Comparison of ENCODE assay signal across 8 cellular contexts in the genomic region with DNA sequence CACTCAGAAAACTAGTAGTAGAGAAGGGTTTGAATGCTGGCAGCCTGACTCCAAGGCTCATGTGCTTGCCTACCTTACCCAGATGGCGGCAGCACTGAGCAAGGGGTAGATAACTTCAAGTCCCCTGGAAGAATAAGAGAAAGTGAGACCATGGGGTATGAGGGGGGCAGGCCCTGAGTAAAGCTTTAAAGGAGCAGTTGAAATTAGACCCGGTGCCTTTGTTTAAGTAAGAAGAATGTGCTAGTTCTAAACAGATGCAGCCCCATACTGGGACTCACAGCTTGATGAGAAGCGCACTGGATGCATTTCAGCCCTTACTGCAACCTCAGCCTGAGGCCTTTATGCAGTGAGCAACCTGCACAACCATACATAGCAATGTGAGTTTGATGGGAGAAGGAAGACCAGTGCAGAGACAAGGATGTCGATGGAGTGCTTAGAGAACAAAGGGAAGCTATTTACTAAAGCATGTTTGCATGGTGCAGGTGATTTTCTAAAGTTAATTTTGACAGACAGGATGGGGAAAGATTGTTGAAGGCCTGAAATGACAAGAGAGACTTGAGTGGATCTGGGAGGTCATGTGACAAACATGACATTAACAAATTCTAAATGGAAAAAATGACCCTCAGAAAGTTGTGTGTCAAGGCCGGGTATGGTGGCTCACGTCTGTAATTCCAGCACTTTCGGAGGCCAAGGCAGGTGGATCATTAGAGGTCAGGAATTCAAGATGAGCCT.
A peak's percentile ranks its signal among the peaks of the same experiment; 100 is the strongest.
DNase-seq lines count a peak whose midpoint lies in the region; ATAC-seq and TF ChIP-seq lines count a peak whose summit lies in the region.

No MANE protein-coding gene starts in this region.

- ATAC-seq in GM21390 (IDR thresholded peaks at IDR 0.05; ENCODE audit: unreplicated experiment): no peak

- no peak overlapping the region for H3K4me3 ChIP-seq in LNCaP clone FGC (ENCODE audit: low read depth, low read length)

- H3K36me3 Mint-ChIP-seq in activated T-cell treated with anti-CD3 and anti-CD28 coated beads, Interleukin-2, amount 50 U/mL, for 24 hours (ENCODE audit: low read depth): peaks cover 2% of the 10 kb centered on the region

- no peaks in the 10 kb centered on the region for H3K27me3 Mint-ChIP-seq in activated T-cell treated with anti-CD3 and anti-CD28 coated beads, Interleukin-2, amount 50 U/mL, for 24 hours

- H3K4me3 Mint-ChIP-seq in activated T-cell treated with anti-CD3 and anti-CD28 coated beads, Interleukin-2, amount 50 U/mL, for 24 hours: peak overlapping the region; percentile 70

- H3K4me1 Mint-ChIP-seq in activated T-cell treated with anti-CD3 and anti-CD28 coated beads, Interleukin-2, amount 50 U/mL, for 24 hours (ENCODE audit: low read depth): peaks cover 55% of the 10 kb centered on the region

- no peaks in the 10 kb centered on the region for H3K9me3 Mint-ChIP-seq in activated T-cell treated with anti-CD3 and anti-CD28 coated beads, Interleukin-2, amount 50 U/mL, for 24 hours

- TF ChIP-seq CTCF in LNCaP clone FGC (IDR thresholded peaks at IDR 0.05; ENCODE audit: control insufficient read depth, extremely low read depth, insufficient read depth): peak; percentile 47

- peak; percentile 17 for DNase-seq in NCI-H2107 treated with DMSO at 0.1 percent for 48 hours (lab: John Stamatoyannopoulos, UW; ENCODE audit: unreplicated experiment)
- no peak for DNase-seq in NCI-H2107 (lab: John Stamatoyannopoulos, UW)
- DNase-seq in LNCaP clone FGC (ENCODE audit: low read depth): no peak
- DNase-seq in activated T-cell treated with anti-CD3 and anti-CD28 coated beads, Interleukin-2, amount 50 U/mL, for 24 hours: no peak
- peak; percentile 94 for DNase-seq in iPS DF 19.7 (ENCODE audit: low read depth, low spot score)
- DNase-seq in stimulated activated naive CD4-positive, alpha-beta T cell (lab: John Stamatoyannopoulos, UW): peak; percentile 13 to 37 (median 24)
- DNase-seq in middle frontal gyrus (ENCODE audit: extremely low spot score, low spot score): no peak

- peak overlapping the region; percentile 92 for H3K27ac Mint-ChIP-seq in activated T-cell treated with anti-CD3 and anti-CD28 coated beads, Interleukin-2, amount 50 U/mL, for 24 hours

Comparison
In these comparisons a context has a peak if more than half of its experiments do, and no peak if none do; other contexts are left out.
1. DNase-seq: peak in NCI-H2107 treated with DMSO at 0.1 percent for 48 hours (single experiment), iPS DF 19.7 (single experiment) and stimulated activated naive CD4-positive, alpha-beta T cell (6 of 6); none in NCI-H2107 (single experiment), LNCaP clone FGC (single experiment), activated T-cell treated with anti-CD3 and anti-CD28 coated beads, Interleukin-2, amount 50 U/mL, for 24 hours (single experiment) and middle frontal gyrus (single experiment).